11 cellular contexts compared by ENCODE assay signal in genomic region chr5:6758706-6759105, GRCh38. TPM values are rescaled to one million over a fixed set of nuclear protein-coding genes. Genes with fewer than 3 reads are reported as not detected.
DNase-seq lines count a peak whose midpoint lies in the region; ATAC-seq, FAIRE-seq and TF ChIP-seq lines count a peak whose summit lies in the region.
"Had no signal": no experiment of that assay in that cellular context is flagged by ENCODE, and none has a peak within 500 bp of the region (broad histone marks: within the 10 kb centered on the region; RNA-seq: fewer than 3 reads in every experiment).

No MANE protein-coding gene starts in this region.

- H3K27me3 Mint-ChIP-seq in stimulated activated naive CD8-positive, alpha-beta T cell treated with anti-CD3 and anti-CD28 coated beads, Interleukin-15, amount 100 ng/mL, for 72 hours, result no peaks in the 10 kb centered on the region

- peak; percentile 12 for ATAC-seq in stimulated activated naive CD8-positive, alpha-beta T cell treated with anti-CD3 and anti-CD28 coated beads, Interleukin-15, amount 100 ng/mL, for 72 hours
- ATAC-seq in stimulated activated naive CD8-positive, alpha-beta T cell treated with anti-CD3 and anti-CD28 coated beads, Interleukin-15, Interleukin-2, amounts not matched to agents 100 U/mL and 50 U/mL, for 24 hours, result no peak

- no TSS peak for BruUV-seq in endothelial cell of umbilical vein (replicated peaks; lab: Mats Ljungman, UMichigan)

- no peak for DNase-seq in stimulated activated naive CD8-positive, alpha-beta T cell treated with anti-CD3 and anti-CD28 coated beads, Interleukin-15, amount 100 ng/mL, for 72 hours
- no peak for DNase-seq in stimulated activated naive CD8-positive, alpha-beta T cell treated with anti-CD3 and anti-CD28 coated beads, Interleukin-15, Interleukin-2, amounts not matched to agents 100 U/mL and 50 U/mL, for 24 hours
- DNase-seq in endothelial cell of umbilical vein (ENCODE audit: low read depth, low spot score) (no peak), osteoblast (ENCODE audit: insufficient read length, low spot score, missing footprints) (peak; percentile 53), esophagus muscularis mucosa (ENCODE audit: extremely low spot score) (no peak), NCI-H2107 treated with DMSO at 0.1 percent for 48 hours (lab: John Stamatoyannopoulos, UW; ENCODE audit: unreplicated experiment) (no peak), dorsolateral prefrontal cortex (no peak)
- DNase-seq: AML-193, DMS 273 treated with DMSO at 0.1 percent for 48 hours, IMR-90 had no signal

- no peak for TF ChIP-seq CTCF in endothelial cell of umbilical vein (IDR thresholded peaks at IDR 0.05; ENCODE audit: extremely low read depth in 1 of 2, insufficient read depth in 1 of 2, low read depth in 1 of 2, low read length in 2 of 2)
- no peak for TF ChIP-seq CTCF in osteoblast (IDR thresholded peaks at IDR 0.05; ENCODE audit: extremely low read depth, low read depth, low read length)
- no peak for TF ChIP-seq CTCF in esophagus muscularis mucosa (IDR thresholded peaks at IDR 0.05)
- no peak for TF ChIP-seq CTCF in dorsolateral prefrontal cortex (IDR thresholded peaks at IDR 0.05 in 54 of 56, conservative IDR thresholded peaks at IDR 0.05 in 2 of 56; ENCODE audit: low read depth in 1 of 56, partially characterized antibody in 56 of 56)

- intact Hi-C loops in endothelial cell of umbilical vein (cut with micrococcal nuclease), result no loop called here
- intact Hi-C loops in esophagus muscularis mucosa (cut with DNase I), result no loop called here
- intact Hi-C loops in dorsolateral prefrontal cortex (cut with DNase I), result no loop called here

- H3K27ac Mint-ChIP-seq in stimulated activated naive CD8-positive, alpha-beta T cell treated with anti-CD3 and anti-CD28 coated beads, Interleukin-15, amount 100 ng/mL, for 72 hours, result no peak overlapping the region

- no peak overlapping the region for H2AFZ ChIP-seq in endothelial cell of umbilical vein (ENCODE audit: low read depth, low read length)
- H2AFZ ChIP-seq in osteoblast (ENCODE audit: low read length), result no peak overlapping the region

- FAIRE-seq in endothelial cell of umbilical vein (lab: Jason Lieb, UNC), result no peak

- no peaks in the 10 kb centered on the region for H3K9me1 ChIP-seq in endothelial cell of umbilical vein (replicated peaks; ENCODE audit: control insufficient read depth, extremely low read depth, insufficient read depth, low read length)

- H3K79me2 ChIP-seq in endothelial cell of umbilical vein (ENCODE audit: control insufficient read depth, insufficient read depth, low read length) (no peaks in the 10 kb centered on the region), osteoblast (ENCODE audit: insufficient read depth, low read length) (no peaks in the 10 kb centered on the region)

- H3K4me2 ChIP-seq in endothelial cell of umbilical vein (ENCODE audit: insufficient read depth, low read length) (no peak overlapping the region), osteoblast (ENCODE audit: insufficient read depth, low read length) (no peak overlapping the region)
- H3K4me2 ChIP-seq: BLaER1 had no signal

- H3K9me3 ChIP-seq in endothelial cell of umbilical vein (replicated peaks; ENCODE audit: control insufficient read depth, insufficient read depth, low read length) (no peaks in the 10 kb centered on the region), osteoblast (ENCODE audit: low read depth, low read length) (no peaks in the 10 kb centered on the region), esophagus muscularis mucosa (no peaks in the 10 kb centered on the region)
- H3K9me3 ChIP-seq: BLaER1 had no signal

- H3K4me3 ChIP-seq in endothelial cell of umbilical vein (replicated peaks in 1 of 3; ENCODE audit: insufficient read depth in 1 of 3, low read depth in 1 of 3, low read length in 3 of 3), result no peak overlapping the region
- no peak overlapping the region for H3K4me3 ChIP-seq in osteoblast (ENCODE audit: insufficient read depth, low read length)
- H3K4me3 ChIP-seq in esophagus muscularis mucosa, result no peak overlapping the region
- H3K4me3 ChIP-seq in dorsolateral prefrontal cortex, result no peak overlapping the region
- H3K4me3 ChIP-seq: BLaER1 had no signal

- no peaks in the 10 kb centered on the region for H3K9me3 Mint-ChIP-seq in stimulated activated naive CD8-positive, alpha-beta T cell treated with anti-CD3 and anti-CD28 coated beads, Interleukin-15, amount 100 ng/mL, for 72 hours

- POLR2A ChIA-PET in endothelial cell of umbilical vein (lab: Charles Lee), result no interaction called here

- H3K36me3 ChIP-seq in endothelial cell of umbilical vein (ENCODE audit: control insufficient read depth in 2 of 2, extremely low read depth in 1 of 2, insufficient read depth in 2 of 2, low read length in 2 of 2) (peaks cover 14 to 22% of the 10 kb centered on the region in 2 experiments), osteoblast (ENCODE audit: insufficient read depth, low read length) (peaks cover 41% of the 10 kb centered on the region), esophagus muscularis mucosa (peaks cover 28 to 57% (median 52%) of the 10 kb centered on the region in 4 donors)

- TF ChIP-seq POLR2A in endothelial cell of umbilical vein (IDR thresholded peaks at IDR 0.05; ENCODE audit: low read depth, low read length) (no peak), esophagus muscularis mucosa (IDR thresholded peaks at IDR 0.05; ENCODE audit: low read depth) (no peak)

- no peaks in the 10 kb centered on the region for H3K4me1 ChIP-seq in endothelial cell of umbilical vein (ENCODE audit: control insufficient read depth, extremely low read depth, insufficient read depth, low read length)
- no peaks in the 10 kb centered on the region for H3K4me1 ChIP-seq in osteoblast (ENCODE audit: insufficient read depth, low read length)
- H3K4me1 ChIP-seq in esophagus muscularis mucosa, result no peaks in the 10 kb centered on the region

- no peaks in the 10 kb centered on the region for H3K27me3 ChIP-seq in endothelial cell of umbilical vein (ENCODE audit: control insufficient read depth in 2 of 2, insufficient read depth in 2 of 2, low read length in 2 of 2)
- no peaks in the 10 kb centered on the region for H3K27me3 ChIP-seq in osteoblast (ENCODE audit: insufficient read depth, low read length)
- no peaks in the 10 kb centered on the region for H3K27me3 ChIP-seq in esophagus muscularis mucosa
- H3K27me3 ChIP-seq in dorsolateral prefrontal cortex, result no peaks in the 10 kb centered on the region
- H3K27me3 ChIP-seq: BLaER1 had no signal

- H3K27ac ChIP-seq in endothelial cell of umbilical vein (ENCODE audit: insufficient read depth, low read depth, low read length) (no peak overlapping the region), osteoblast (ENCODE audit: low read depth, low read length) (no peak overlapping the region), esophagus muscularis mucosa (replicated peaks in 1 of 4) (no peak overlapping the region), dorsolateral prefrontal cortex (no peak overlapping the region)
- H3K27ac ChIP-seq: BLaER1 had no signal

- no peak overlapping the region for H3K9ac ChIP-seq in endothelial cell of umbilical vein (replicated peaks; ENCODE audit: extremely low read depth, insufficient read depth, low read length)
- H3K9ac ChIP-seq: BLaER1 had no signal

- WGBS in esophagus muscularis mucosa, result 98% methylated on average over 16 of the region's 20 CpGs

- dilution Hi-C loops in endothelial cell of umbilical vein (cut with MboI; ENCODE audit: extremely low pct_ligation_motif_present, low sequenced_read_pairs), result no loop called here

- H4K20me1 ChIP-seq in endothelial cell of umbilical vein (replicated peaks; ENCODE audit: control insufficient read depth, extremely low read depth, insufficient read depth, low read length) (no peaks in the 10 kb centered on the region), osteoblast (ENCODE audit: insufficient read depth, low read length) (no peaks in the 10 kb centered on the region)

- H3K4me1 Mint-ChIP-seq in stimulated activated naive CD8-positive, alpha-beta T cell treated with anti-CD3 and anti-CD28 coated beads, Interleukin-15, amount 100 ng/mL, for 72 hours, result peaks cover 5% of the 10 kb centered on the region

- CTCF ChIA-PET in endothelial cell of umbilical vein (lab: Charles Lee), result interaction anchor here (0.7 kb wide), 1 partner anchor 13 kb away, joined by 3 read pairs; no protein-coding TSS in a partner anchor

- TF ChIP-seq EP300 in esophagus muscularis mucosa (IDR thresholded peaks at IDR 0.05), result no peak

- no peak overlapping the region for H3K4me3 Mint-ChIP-seq in stimulated activated naive CD8-positive, alpha-beta T cell treated with anti-CD3 and anti-CD28 coated beads, Interleukin-15, amount 100 ng/mL, for 72 hours

TF ChIP-seq in endothelial cell of umbilical vein, 7 proteins besides CTCF, POLR2A, EP300 and RAD21:
- TF ChIP-seq POLR2AphosphoS5 (IDR thresholded peaks at IDR 0.05; ENCODE audit: insufficient read depth, low read depth, low read length), result peak; percentile 22
- TF ChIP-seq MYC (IDR thresholded peaks at IDR 0.05; ENCODE audit: low read depth, low read length), result no peak

RNA-seq across cellular contexts. Expression of gene TENT4A, which starts 45.5 kb away (rescaled TPM):
- total RNA-seq in endothelial cell of umbilical vein, result 33.5 and 35.4 TPM in 2 replicates
- 9.7 and 10.2 TPM in 2 replicates for polyA plus RNA-seq in endothelial cell of umbilical vein
- 6.0 and 6.7 TPM in 2 replicates for polyA plus RNA-seq in endothelial cell of umbilical vein (2011; cell fraction: cytosol; rRNA removed)
- polyA plus RNA-seq in endothelial cell of umbilical vein (2011; cell fraction: nucleus; rRNA removed), result 67.8 and 80.5 TPM in 2 replicates
- polyA plus RNA-seq in endothelial cell of umbilical vein (2012), result 14.8 and 15.8 TPM in 2 replicates
- polyA minus RNA-seq in endothelial cell of umbilical vein, result 17.9 and 28.2 TPM in 2 replicates
- 21.2 TPM for polyA minus RNA-seq in endothelial cell of umbilical vein (2011; cell fraction: cytosol; rRNA and poly(A)+ RNA removed)
- polyA minus RNA-seq in endothelial cell of umbilical vein (2011; cell fraction: nucleus; rRNA and poly(A)+ RNA removed), result 36.3 and 48.9 TPM in 2 replicates
- total RNA-seq in osteoblast, result 16.5 and 21.4 TPM in 2 replicates
- 10 to 100 TPM; 17.0 to 21.9 (median 20.1) TPM for total RNA-seq in esophagus muscularis mucosa
- total RNA-seq in dorsolateral prefrontal cortex, result 10 to 100 TPM; 22.3 to 43.3 (median 32.9) TPM
